ENCODE assay signal across 8 cellular contexts in genomic region chr13:30577381-30577780, GRCh38.
DNase-seq lines count a peak whose midpoint lies in the region; ATAC-seq lines count a peak whose summit lies in the region.

No MANE protein-coding gene starts in this region.

- DNase-seq in stimulated activated CD4-positive, alpha-beta T cell treated with anti-CD3 and anti-CD28 coated beads, Interleukin-12 subunit alpha, Interleukin-12 subunit beta, amount 100 ng/mL, for 48 hours (ENCODE audit: low read depth in 2 of 3, low spot score in 1 of 3): peak in 2 of 3 donors; percentile 15 to 27
- no peak for DNase-seq in stimulated activated CD4-positive, alpha-beta T cell treated with anti-CD3 and anti-CD28 coated beads, Interleukin-12 subunit alpha, Interleukin-12 subunit beta, amount 100 ng/mL, for 4 hours
- peak; percentile 51 for DNase-seq in activated CD4-positive, CD25-positive, alpha-beta regulatory T cell treated with anti-CD3 and anti-CD28 coated beads, Interleukin-2, amount 50 U/mL, for 72 hours
- DNase-seq in fibroblast of gingiva (ENCODE audit: low read depth): peak; percentile 60
- DNase-seq in stimulated activated CD8-positive, alpha-beta memory T cell treated with anti-CD3 and anti-CD28 coated beads, Interleukin-7, amount 100 ng/mL, for 4 hours (ENCODE audit: low read depth in 2 of 2): peak; percentile 31 to 32
- no peak for DNase-seq in DMS 273 (lab: John Stamatoyannopoulos, UW; ENCODE audit: unreplicated experiment)
- DNase-seq in OCI-M2 (lab: John Stamatoyannopoulos, UW; ENCODE audit: unreplicated experiment): no peak

- ATAC-seq in HG03565 (IDR thresholded peaks at IDR 0.05; ENCODE audit: unreplicated experiment): peak; percentile 86

Comparison
In these comparisons a context has a peak if more than half of its experiments do, and no peak if none do; other contexts are left out.
1. DNase-seq: peak in stimulated activated CD4-positive, alpha-beta T cell treated with anti-CD3 and anti-CD28 coated beads, Interleukin-12 subunit alpha, Interleukin-12 subunit beta, amount 100 ng/mL, for 48 hours (2 of 3), activated CD4-positive, CD25-positive, alpha-beta regulatory T cell treated with anti-CD3 and anti-CD28 coated beads, Interleukin-2, amount 50 U/mL, for 72 hours (single experiment), fibroblast of gingiva (single experiment) and stimulated activated CD8-positive, alpha-beta memory T cell treated with anti-CD3 and anti-CD28 coated beads, Interleukin-7, amount 100 ng/mL, for 4 hours (2 of 2); none in stimulated activated CD4-positive, alpha-beta T cell treated with anti-CD3 and anti-CD28 coated beads, Interleukin-12 subunit alpha, Interleukin-12 subunit beta, amount 100 ng/mL, for 4 hours (single experiment), DMS 273 (single experiment) and OCI-M2 (single experiment).